Comparison of ENCODE assay signal across 8 cellular contexts in the genomic region with DNA sequence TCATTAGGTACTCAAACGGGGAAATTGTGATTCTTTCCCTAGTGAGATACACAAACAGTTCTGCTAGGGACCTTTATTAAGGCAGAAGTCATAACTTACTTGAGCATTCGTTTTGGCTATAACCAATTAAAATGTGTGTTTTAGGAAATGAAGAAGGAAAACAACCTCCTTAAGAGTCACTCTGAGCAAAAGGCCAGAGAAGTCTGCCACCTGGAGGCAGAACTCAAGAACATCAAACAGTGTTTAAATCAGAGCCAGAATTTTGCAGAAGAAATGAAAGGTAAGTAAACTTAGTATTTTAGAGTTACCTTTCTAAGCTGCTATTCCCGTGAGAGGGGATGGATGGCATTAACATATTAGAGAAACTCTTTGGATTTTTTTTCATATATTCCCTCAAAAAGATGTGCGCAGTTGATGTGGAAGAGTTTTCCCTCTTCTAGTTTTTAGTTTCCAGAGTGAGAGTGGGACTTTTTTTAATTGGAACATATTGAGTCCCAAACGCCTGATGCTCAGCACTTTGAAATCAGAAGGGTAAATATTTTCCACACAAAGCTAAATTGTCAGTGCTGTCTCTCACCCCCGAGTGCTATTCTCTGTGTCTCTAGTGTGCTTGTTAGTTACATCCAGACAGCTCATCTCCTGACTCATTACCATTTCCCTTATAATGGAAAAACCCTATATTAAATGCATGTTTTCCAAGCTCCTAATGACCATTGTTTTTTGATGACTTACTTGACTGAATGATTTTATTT. TPM values are rescaled to one million over a fixed set of nuclear protein-coding genes. Genes with fewer than 3 reads are reported as not detected.
DNase-seq lines count a peak whose midpoint lies in the region; ATAC-seq, FAIRE-seq and TF ChIP-seq lines count a peak whose summit lies in the region.

No MANE protein-coding gene starts in this region.

- no peaks in the 10 kb centered on the region for H3K9me3 ChIP-seq in heart right ventricle
- no peaks in the 10 kb centered on the region for H3K9me3 ChIP-seq in adipocyte (ENCODE audit: control insufficient read depth, low read length)
- H3K9me3 ChIP-seq in kidney (ENCODE audit: control insufficient read depth in 1 of 2, low read length in 2 of 2), result no peaks in the 10 kb centered on the region
- H3K9me3 ChIP-seq in suprapubic skin, result no peaks in the 10 kb centered on the region

- no peak overlapping the region for H3K9ac ChIP-seq in adipocyte (ENCODE audit: low read length)
- no peak overlapping the region for H3K9ac ChIP-seq in kidney (ENCODE audit: low read length in 2 of 2)

- intact Hi-C loops in heart right ventricle (cut with DNase I), result loop anchor here in 5 of 10 donors (5.0 to 10.0 kb wide), 3 partner anchors 423 to 887 kb away; no protein-coding TSS in a partner anchor
- intact Hi-C loops in cardiac septum (cut with DNase I), result loop anchor here (10.0 kb wide), 1 partner anchor 887 kb away; no protein-coding TSS in a partner anchor
- intact Hi-C loops in kidney (cut with DNase I), result no loop called here

- no peak for TF ChIP-seq EP300 in suprapubic skin (IDR thresholded peaks at IDR 0.05)

- no peak for TF ChIP-seq POLR2A in suprapubic skin (IDR thresholded peaks at IDR 0.05)

- no peak for DNase-seq in heart right ventricle
- no peak for DNase-seq in cardiac septum (ENCODE audit: low spot score)
- peak; percentile 62 for DNase-seq in NAMALWA (ENCODE audit: low spot score)
- DNase-seq in adipocyte (ENCODE audit: low read depth), result peak; percentile 70
- DNase-seq in kidney, result no peak
- no peak for DNase-seq in mucosa of gallbladder (ENCODE audit: low spot score)
- DNase-seq in suprapubic skin (ENCODE audit: low spot score in 2 of 2), result no peak

- FAIRE-seq in kidney (lab: Jason Lieb, UNC), result peak; percentile 35

- H3K27me3 ChIP-seq in heart right ventricle (no peaks in the 10 kb centered on the region), adipocyte (replicated peaks; ENCODE audit: control insufficient read depth, insufficient read depth, low read length) (no peaks in the 10 kb centered on the region), suprapubic skin (no peaks in the 10 kb centered on the region)

- H3K36me3 ChIP-seq in heart right ventricle, result peaks cover 0 to 80% (median 0%) of the 10 kb centered on the region in 9 donors
- no peaks in the 10 kb centered on the region for H3K36me3 ChIP-seq in adipocyte (ENCODE audit: control insufficient read depth, insufficient read depth, low read length, severe bottlenecking)
- H3K36me3 ChIP-seq in kidney (ENCODE audit: control insufficient read depth in 1 of 2, insufficient read depth in 2 of 2, low read length in 2 of 2), result no peaks in the 10 kb centered on the region
- no peaks in the 10 kb centered on the region for H3K36me3 ChIP-seq in suprapubic skin

- H3K4me3 ChIP-seq in heart right ventricle, result no peak overlapping the region
- H3K4me3 ChIP-seq in adipocyte (ENCODE audit: low read length), result no peak overlapping the region
- no peak overlapping the region for H3K4me3 ChIP-seq in kidney (ENCODE audit: low read length in 2 of 2)
- H3K4me3 ChIP-seq in suprapubic skin, result no peak overlapping the region

- H3K27ac ChIP-seq in heart right ventricle (no peak overlapping the region), kidney (ENCODE audit: low read depth in 2 of 2, low read length in 2 of 2) (no peak overlapping the region), suprapubic skin (no peak overlapping the region)

- ATAC-seq in heart right ventricle (peak in 1 of 8 donors; percentile 47), GM21576 (IDR thresholded peaks at IDR 0.05; ENCODE audit: unreplicated experiment) (peak; percentile 76)

- H3K4me1 ChIP-seq in heart right ventricle (no peaks in the 10 kb centered on the region), adipocyte (ENCODE audit: control insufficient read depth, insufficient read depth, low read length) (no peaks in the 10 kb centered on the region), kidney (ENCODE audit: control insufficient read depth in 1 of 2, insufficient read depth in 1 of 2, low read depth in 1 of 2, low read length in 2 of 2) (no peaks in the 10 kb centered on the region), suprapubic skin (no peaks in the 10 kb centered on the region)

- TF ChIP-seq CTCF in heart right ventricle (IDR thresholded peaks at IDR 0.05) (peak; percentile 20 to 76 (median 67)), kidney (IDR thresholded peaks at IDR 0.05; ENCODE audit: borderline replicate concordance, extremely low read depth, insufficient read depth) (peak; percentile 43), suprapubic skin (IDR thresholded peaks at IDR 0.05) (peak in 1 of 2 donors; percentile 59)

- WGBS in heart right ventricle, 2 donors, result 76 to 80% methylated on average over 6 of the region's 6 CpGs
- 75% methylated on average over 6 of the region's 6 CpGs for WGBS in suprapubic skin

RNA-seq across cellular contexts. Expression of gene CENPF, which starts 34.9 kb away (rescaled TPM):
- total RNA-seq in heart right ventricle (1 to 10 TPM in 5 of 10 donors, under 1 TPM in 5; 0.15 to 8.7 (median 0.84) TPM), cardiac septum (0.67 TPM), kidney (3.3 TPM), mucosa of gallbladder (3.5 TPM), suprapubic skin (1 to 10 TPM; 5.0 to 7.8 (median 5.9) TPM)
- polyA plus RNA-seq in heart right ventricle (under 1 TPM; 0.37 to 0.51 TPM), kidney (ENCODE audit: insufficient read depth, low read depth, low replicate concordance) (0.39 TPM)

Comparison
In these comparisons a context has a peak if more than half of its experiments do, and no peak if none do; other contexts are left out.
1. DNase-seq: peak in NAMALWA (single experiment) and adipocyte (single experiment); none in heart right ventricle (0 of 2), cardiac septum (single experiment), kidney (single experiment), mucosa of gallbladder (single experiment) and suprapubic skin (0 of 2).